ENCODE assay signal across 1 cellular context in genomic region chr2:235659767-235660322, GRCh38.
A peak's percentile ranks its signal among the peaks of the same experiment; 100 is the strongest.
TF ChIP-seq lines count a peak whose summit lies in the region.

No MANE protein-coding gene starts in this region.

TF ChIP-seq in K562, 482 proteins besides CTCF, POLR2A, EP300 and RAD21 (continued from another document):
- no peak for TF ChIP-seq ILF3 (IDR thresholded peaks at IDR 0.05; ENCODE audit: borderline replicate concordance)
- no peak for TF ChIP-seq EHMT2 (IDR thresholded peaks at IDR 0.05)
- TF ChIP-seq, protein P1, sequence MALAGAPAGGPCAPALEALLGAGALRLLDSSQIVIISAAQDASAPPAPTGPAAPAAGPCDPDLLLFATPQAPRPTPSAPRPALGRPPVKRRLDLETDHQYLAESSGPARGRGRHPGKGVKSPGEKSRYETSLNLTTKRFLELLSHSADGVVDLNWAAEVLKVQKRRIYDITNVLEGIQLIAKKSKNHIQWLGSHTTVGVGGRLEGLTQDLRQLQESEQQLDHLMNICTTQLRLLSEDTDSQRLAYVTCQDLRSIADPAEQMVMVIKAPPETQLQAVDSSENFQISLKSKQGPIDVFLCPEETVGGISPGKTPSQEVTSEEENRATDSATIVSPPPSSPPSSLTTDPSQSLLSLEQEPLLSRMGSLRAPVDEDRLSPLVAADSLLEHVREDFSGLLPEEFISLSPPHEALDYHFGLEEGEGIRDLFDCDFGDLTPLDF (CRISPR knock-in tag; IDR thresholded peaks at IDR 0.05): no peak
- no peak for TF ChIP-seq IFI16 (CRISPR knock-in tag; IDR thresholded peaks at IDR 0.05)
- TF ChIP-seq ZFP30 (CRISPR knock-in tag; IDR thresholded peaks at IDR 0.05; ENCODE audit: borderline replicate concordance): no peak
- no peak for TF ChIP-seq CHD4 (IDR thresholded peaks at IDR 0.05; ENCODE audit: insufficient read depth, insufficient replicate concordance, low read depth, low read length, poor library complexity, severe bottlenecking)
- no peak for TF ChIP-seq ZNF124 (CRISPR knock-in tag; IDR thresholded peaks at IDR 0.05)
- TF ChIP-seq CCAR2 (IDR thresholded peaks at IDR 0.05; ENCODE audit: low read depth, low read length): no peak
- no peak for TF ChIP-seq UBTF (IDR thresholded peaks at IDR 0.05; ENCODE audit: borderline replicate concordance in 1 of 2, low read depth in 2 of 2, low read length in 2 of 2)
- TF ChIP-seq ZBED1 (IDR thresholded peaks at IDR 0.05): no peak
- no peak for TF ChIP-seq TFE3 (CRISPR knock-in tag; IDR thresholded peaks at IDR 0.05)
- no peak for TF ChIP-seq YBX1 (IDR thresholded peaks at IDR 0.05)
- no peak for TF ChIP-seq KLF16 (IDR thresholded peaks at IDR 0.05)
- TF ChIP-seq MTA2 (IDR thresholded peaks at IDR 0.05; ENCODE audit: low read depth): no peak
- TF ChIP-seq, protein P2, sequence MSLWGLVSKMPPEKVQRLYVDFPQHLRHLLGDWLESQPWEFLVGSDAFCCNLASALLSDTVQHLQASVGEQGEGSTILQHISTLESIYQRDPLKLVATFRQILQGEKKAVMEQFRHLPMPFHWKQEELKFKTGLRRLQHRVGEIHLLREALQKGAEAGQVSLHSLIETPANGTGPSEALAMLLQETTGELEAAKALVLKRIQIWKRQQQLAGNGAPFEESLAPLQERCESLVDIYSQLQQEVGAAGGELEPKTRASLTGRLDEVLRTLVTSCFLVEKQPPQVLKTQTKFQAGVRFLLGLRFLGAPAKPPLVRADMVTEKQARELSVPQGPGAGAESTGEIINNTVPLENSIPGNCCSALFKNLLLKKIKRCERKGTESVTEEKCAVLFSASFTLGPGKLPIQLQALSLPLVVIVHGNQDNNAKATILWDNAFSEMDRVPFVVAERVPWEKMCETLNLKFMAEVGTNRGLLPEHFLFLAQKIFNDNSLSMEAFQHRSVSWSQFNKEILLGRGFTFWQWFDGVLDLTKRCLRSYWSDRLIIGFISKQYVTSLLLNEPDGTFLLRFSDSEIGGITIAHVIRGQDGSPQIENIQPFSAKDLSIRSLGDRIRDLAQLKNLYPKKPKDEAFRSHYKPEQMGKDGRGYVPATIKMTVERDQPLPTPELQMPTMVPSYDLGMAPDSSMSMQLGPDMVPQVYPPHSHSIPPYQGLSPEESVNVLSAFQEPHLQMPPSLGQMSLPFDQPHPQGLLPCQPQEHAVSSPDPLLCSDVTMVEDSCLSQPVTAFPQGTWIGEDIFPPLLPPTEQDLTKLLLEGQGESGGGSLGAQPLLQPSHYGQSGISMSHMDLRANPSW (CRISPR knock-in tag; IDR thresholded peaks at IDR 0.05): no peak
- TF ChIP-seq ZNF696 (CRISPR knock-in tag; conservative IDR thresholded peaks at IDR 0.05): no peak
- TF ChIP-seq NR2C1 (IDR thresholded peaks at IDR 0.05): no peak
- 0 out of 2 replicates have a peak, but pooled peaks have one; percentile 34 for TF ChIP-seq NR2C1 (tag; IDR thresholded peaks at IDR 0.05)
- 0 out of 2 replicates have a peak, but pooled peaks have one; percentile 11 for TF ChIP-seq ARID1B (IDR thresholded peaks at IDR 0.05)
- TF ChIP-seq CBFA2T2 (conservative IDR thresholded peaks at IDR 0.05): peak; percentile 35; the same call in 1 of the 2 replicates
- TF ChIP-seq CBFA2T3 (IDR thresholded peaks at IDR 0.05): peak; percentile 59
- no peak for TF ChIP-seq MTF1 (CRISPR knock-in tag; IDR thresholded peaks at IDR 0.05; ENCODE audit: borderline replicate concordance)
- TF ChIP-seq ZKSCAN8 (CRISPR knock-in tag; IDR thresholded peaks at IDR 0.05): no peak
- TF ChIP-seq POLR2B (IDR thresholded peaks at IDR 0.05; ENCODE audit: low read depth, partially characterized antibody): no peak
- no peak for TF ChIP-seq CXXC5 (CRISPR knock-in tag; IDR thresholded peaks at IDR 0.05)
- TF ChIP-seq THRAP3 (IDR thresholded peaks at IDR 0.05; ENCODE audit: borderline replicate concordance): no peak
- TF ChIP-seq, protein P3, sequence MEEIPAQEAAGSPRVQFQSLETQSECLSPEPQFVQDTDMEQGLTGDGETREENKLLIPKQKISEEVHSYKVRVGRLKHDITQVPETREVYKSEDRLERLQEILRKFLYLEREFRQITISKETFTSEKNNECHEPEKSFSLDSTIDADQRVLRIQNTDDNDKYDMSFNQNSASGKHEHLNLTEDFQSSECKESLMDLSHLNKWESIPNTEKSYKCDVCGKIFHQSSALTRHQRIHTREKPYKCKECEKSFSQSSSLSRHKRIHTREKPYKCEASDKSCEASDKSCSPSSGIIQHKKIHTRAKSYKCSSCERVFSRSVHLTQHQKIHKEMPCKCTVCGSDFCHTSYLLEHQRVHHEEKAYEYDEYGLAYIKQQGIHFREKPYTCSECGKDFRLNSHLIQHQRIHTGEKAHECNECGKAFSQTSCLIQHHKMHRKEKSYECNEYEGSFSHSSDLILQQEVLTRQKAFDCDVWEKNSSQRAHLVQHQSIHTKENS (CRISPR knock-in tag; IDR thresholded peaks at IDR 0.05): no peak
